ENCODE assay signal across 31 cellular contexts in genomic region chr4:143714290-143714625, GRCh38. TPM values are rescaled to one million over a fixed set of nuclear protein-coding genes. Genes with fewer than 3 reads are reported as not detected.
"Had no signal": no experiment of that assay in that cellular context is flagged by ENCODE, and none has a peak within 500 bp of the region (broad histone marks: within the 10 kb centered on the region; RNA-seq: fewer than 3 reads in every experiment).

No MANE protein-coding gene starts in this region.

- H3K27me3 ChIP-seq: brain microvascular endothelial cell, cardiac muscle cell had no signal

- ATAC-seq: activated CD4-positive, alpha-beta T cell treated with anti-CD3 and anti-CD28 coated beads for 36 hours; activated T-helper 17 cell treated with anti-CD3 and anti-CD28 coated beads, Interleukin-2, amount 50 U/mL, for 72 hours; Right ventricle myocardium inferior; T-cell had no signal

- DNase-seq: activated CD4-positive, alpha-beta memory T cell treated with anti-CD3 and anti-CD28 coated beads, Interleukin-2, amount 10 ng/mL, durations not matched to agents 7 days and 5 days; activated CD4-positive, alpha-beta T cell treated with anti-CD3 and anti-CD28 coated beads for 36 hours; activated CD4-positive, alpha-beta T cell treated with anti-CD3 and anti-CD28 coated beads, Interleukin-2, amount 50 U/mL, for 1 hour; activated gamma-delta T cell; activated naive CD4-positive, alpha-beta T cell treated with anti-CD3 and anti-CD28 coated beads, Interleukin-2, amount 10 ng/mL, durations not matched to agents 7 days and 5 days; activated naive CD8-positive, alpha-beta T cell treated with anti-CD3 and anti-CD28 coated beads for 36 hours; activated T-cell treated with anti-CD3 and anti-CD28 coated beads for 4 hours; activated T-cell treated with anti-CD3 and anti-CD28 coated beads, Interleukin-2, amount 50 U/mL, for 48 hours; brain microvascular endothelial cell; Karpas-422; MM.1S; NCI-H1105; NCI-H1436; NCI-H1694 treated with DMSO at 0.1 percent for 48 hours; NCI-H2029 treated with DMSO at 0.1 percent for 48 hours; NCI-H2171; NCI-H2227 treated with DMSO at 0.1 percent for 48 hours; NCI-H446 treated with DMSO at 0.1 percent for 48 hours; NCI-H524 treated with DMSO at 0.1 percent for 48 hours; NCI-H748 treated with DMSO at 0.1 percent for 48 hours; RPMI8226; T-cell; T-helper 2 cell; T1000 had no signal

- H3K36me3 ChIP-seq: brain microvascular endothelial cell, cardiac muscle cell had no signal

- H3K4me3 ChIP-seq: cardiac muscle cell, SK-N-MC had no signal

- H3K27ac ChIP-seq: brain microvascular endothelial cell, cardiac muscle cell, SK-N-MC, VCaP had no signal

RNA-seq across cellular contexts. Expression of gene FREM3, which starts 13.8 kb away (rescaled TPM):
- total RNA-seq: activated CD4-positive, alpha-beta memory T cell treated with anti-CD3 and anti-CD28 coated beads, Interleukin-2, amount 10 ng/mL, durations not matched to agents 7 days and 5 days; activated CD4-positive, alpha-beta T cell treated with anti-CD3 and anti-CD28 coated beads for 36 hours; activated CD8-positive, alpha-beta memory T cell treated with anti-CD3 and anti-CD28 coated beads for 36 hours; activated naive CD8-positive, alpha-beta T cell treated with anti-CD3 and anti-CD28 coated beads for 36 hours; activated T-helper 17 cell treated with anti-CD3 and anti-CD28 coated beads, Interleukin-2, amount 50 U/mL, for 72 hours; cardiac muscle cell; OCI-LY7; Right ventricle myocardium inferior had no signal
- polyA plus RNA-seq: cardiac muscle cell had no signal
